Comparison of ENCODE assay signal across 1 cellular context in the genomic region with DNA sequence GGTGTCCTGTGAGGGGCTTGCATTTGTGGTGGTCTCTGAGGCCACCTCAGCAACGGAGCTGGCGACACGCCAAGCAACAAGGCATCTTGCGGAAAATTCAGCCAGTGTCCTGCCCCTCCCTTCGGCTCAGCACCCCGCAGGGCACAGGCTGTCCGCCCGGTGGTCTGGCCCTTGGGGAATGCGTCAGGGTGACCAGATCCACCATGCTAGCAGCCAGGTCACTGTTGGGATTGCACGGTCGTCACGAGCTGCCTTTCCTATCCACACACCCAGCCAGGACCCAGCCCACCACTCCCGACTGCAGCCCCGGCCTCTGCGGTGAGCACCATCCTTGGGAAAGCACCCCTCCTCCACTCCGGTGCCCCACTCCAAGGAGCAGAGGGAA.
TF ChIP-seq lines count a peak whose summit lies in the region.

No MANE protein-coding gene starts in this region.

TF ChIP-seq in H1, 55 proteins besides CTCF, POLR2A, EP300 and RAD21:
- no peak for TF ChIP-seq KDM5A (IDR thresholded peaks at IDR 0.05; ENCODE audit: low read length)
- no peak for TF ChIP-seq EGR1 (IDR thresholded peaks at IDR 0.05; ENCODE audit: borderline replicate concordance, low read depth, low read length)
- no peak for TF ChIP-seq RXRA (IDR thresholded peaks at IDR 0.05; ENCODE audit: insufficient read depth, low read depth, low read length)
- no peak for TF ChIP-seq ZNF274 (IDR thresholded peaks at IDR 0.05; ENCODE audit: borderline replicate concordance, extremely low read depth, low read length)
- TF ChIP-seq, protein P1, sequence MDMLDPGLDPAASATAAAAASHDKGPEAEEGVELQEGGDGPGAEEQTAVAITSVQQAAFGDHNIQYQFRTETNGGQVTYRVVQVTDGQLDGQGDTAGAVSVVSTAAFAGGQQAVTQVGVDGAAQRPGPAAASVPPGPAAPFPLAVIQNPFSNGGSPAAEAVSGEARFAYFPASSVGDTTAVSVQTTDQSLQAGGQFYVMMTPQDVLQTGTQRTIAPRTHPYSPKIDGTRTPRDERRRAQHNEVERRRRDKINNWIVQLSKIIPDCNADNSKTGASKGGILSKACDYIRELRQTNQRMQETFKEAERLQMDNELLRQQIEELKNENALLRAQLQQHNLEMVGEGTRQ (IDR thresholded peaks at IDR 0.05; ENCODE audit: low read length), result no peak
- TF ChIP-seq PHF8 (conservative IDR thresholded peaks at IDR 0.05; ENCODE audit: low read depth, low read length), result no peak
- no peak for TF ChIP-seq CTBP2 (IDR thresholded peaks at IDR 0.05; ENCODE audit: borderline replicate concordance, insufficient read depth, insufficient read length, low read length)
- no peak for TF ChIP-seq TBP (IDR thresholded peaks at IDR 0.05; ENCODE audit: low read depth, low read length)
- no peak for TF ChIP-seq CHD2 (IDR thresholded peaks at IDR 0.05; ENCODE audit: low read length)
- no peak for TF ChIP-seq CHD7 (IDR thresholded peaks at IDR 0.05; ENCODE audit: insufficient replicate concordance, low read length)
- TF ChIP-seq YY1 (IDR thresholded peaks at IDR 0.05; ENCODE audit: low read depth, low read length), result no peak
- no peak for TF ChIP-seq SP4 (IDR thresholded peaks at IDR 0.05; ENCODE audit: low read length)
